Comparison of ENCODE assay signal across 14 cellular contexts in the genomic region with DNA sequence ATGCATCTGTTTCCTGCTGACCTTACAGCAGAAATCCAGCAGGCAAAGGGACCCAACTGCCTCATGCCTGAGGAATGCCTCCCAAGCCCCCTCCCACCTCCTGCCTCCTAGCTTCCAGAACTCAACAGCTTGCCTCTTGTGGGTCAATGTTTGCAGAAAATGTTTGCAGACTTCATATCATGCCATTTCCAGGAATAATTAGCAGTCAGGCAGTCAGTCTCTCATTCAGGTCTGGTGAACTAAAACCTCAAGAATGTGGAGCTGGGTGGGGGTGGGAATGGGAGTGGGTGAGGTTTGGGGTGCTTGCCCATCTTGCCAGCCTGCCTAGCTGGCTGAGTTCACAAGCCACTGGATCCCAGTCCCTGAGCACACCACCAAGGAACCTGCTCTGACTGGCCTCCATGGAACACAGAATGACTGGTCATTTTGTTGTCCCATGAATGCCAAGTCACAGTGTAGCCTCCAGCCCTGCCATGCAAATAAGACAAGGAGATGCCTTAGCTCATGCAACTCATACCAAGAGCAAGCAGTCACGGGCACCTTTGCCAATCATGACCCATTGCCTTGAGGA. TPM values are rescaled to one million over a fixed set of nuclear protein-coding genes. Genes with fewer than 3 reads are reported as not detected.
DNase-seq lines count a peak whose midpoint lies in the region; ATAC-seq and FAIRE-seq lines count a peak whose summit lies in the region.
"Had no signal": no experiment of that assay in that cellular context is flagged by ENCODE, and none has a peak within 500 bp of the region (broad histone marks: within the 10 kb centered on the region; RNA-seq: fewer than 3 reads in every experiment).

No MANE protein-coding gene starts in this region.

- no peak for ATAC-seq in GM21360 (IDR thresholded peaks at IDR 0.05; ENCODE audit: unreplicated experiment)
- ATAC-seq: stimulated activated naive CD8-positive, alpha-beta T cell treated with anti-CD3 and anti-CD28 coated beads, Interleukin-15, Interleukin-2, amounts not matched to agents 100 U/mL and 50 U/mL, for 24 hours had no signal

- FAIRE-seq in urothelium cell line (lab: Jason Lieb, UNC) = no peak
- FAIRE-seq: TTC549 had no signal

- DNase-seq in SIG-M5 treated with dmso at 0.1 percent for 504 hours (lab: John Stamatoyannopoulos, UW; ENCODE audit: unreplicated experiment) (peak; percentile 62), SIG-M5 (lab: John Stamatoyannopoulos, UW) (no peak), T1000 (lab: John Stamatoyannopoulos, UW) (peak; percentile 7), hepatic stellate cell (ENCODE audit: low spot score) (peak; percentile 60), urothelium cell line (ENCODE audit: low spot score) (peak; percentile 64), cerebellum (ENCODE audit: low spot score) (no peak), hypothalamus (lab: John Stamatoyannopoulos, UW) (no peak)
- DNase-seq: activated naive CD8-positive, alpha-beta T cell treated with anti-CD3 and anti-CD28 coated beads, Interleukin-2, amount 10 ng/mL, durations not matched to agents 7 days and 5 days; NCI-H2081; stimulated activated naive CD8-positive, alpha-beta T cell treated with anti-CD3 and anti-CD28 coated beads, Interleukin-15, Interleukin-2, amounts not matched to agents 100 U/mL and 50 U/mL, for 24 hours had no signal

RNA-seq across cellular contexts. Expression of gene PLAC1, which starts 12.1 kb away (rescaled TPM):
- not detected for total RNA-seq in cerebellum
- total RNA-seq: activated naive CD8-positive, alpha-beta T cell treated with anti-CD3 and anti-CD28 coated beads, Interleukin-2, amount 10 ng/mL, durations not matched to agents 7 days and 5 days; heart right ventricle; sciatic nerve had no signal

Comparison
In these comparisons a context has a peak if more than half of its experiments do, and no peak if none do; other contexts are left out.
1. DNase-seq: peak in SIG-M5 treated with dmso at 0.1 percent for 504 hours (single experiment), T1000 (single experiment), hepatic stellate cell (single experiment) and urothelium cell line (single experiment); none in SIG-M5 (single experiment), cerebellum (single experiment) and hypothalamus (0 of 51).